Comparison of ENCODE assay signal across 1 cellular context in the genomic region with DNA sequence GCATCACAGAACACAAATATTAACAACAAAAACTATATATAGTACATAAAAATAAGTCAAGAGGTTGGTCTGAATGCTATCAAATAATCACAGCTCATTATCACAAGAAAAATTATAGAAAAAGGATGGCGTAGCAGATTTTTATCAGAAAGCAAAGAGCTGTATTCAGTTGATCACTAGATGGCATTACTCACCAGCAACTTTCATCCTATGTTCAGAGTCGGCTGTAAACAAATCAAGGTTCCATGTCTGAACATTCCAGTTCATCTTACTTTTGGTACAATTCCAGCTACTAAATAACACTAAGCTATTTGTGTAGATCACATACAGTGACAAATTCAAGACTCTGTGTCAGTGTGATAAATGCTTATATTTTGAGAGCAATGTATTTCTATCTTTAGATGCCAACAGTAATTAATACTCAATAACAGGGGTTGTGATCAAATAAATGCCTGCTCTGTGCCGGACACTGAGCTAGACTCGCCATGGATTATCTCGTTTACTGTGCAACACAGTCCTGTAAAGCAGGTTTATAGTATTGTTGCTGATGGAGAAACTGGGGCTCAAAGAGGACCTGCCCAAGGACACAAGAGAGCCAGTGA.
TF ChIP-seq lines count a peak whose summit lies in the region.

No MANE protein-coding gene starts in this region.

TF ChIP-seq in WTC11, 78 proteins besides CTCF, POLR2A, EP300 and RAD21 (continued from another document):
- TF ChIP-seq PREB (CRISPR knock-in tag; IDR thresholded peaks at IDR 0.05; ENCODE audit: borderline replicate concordance) (no peak), MXD4 (CRISPR knock-in tag; IDR thresholded peaks at IDR 0.05; ENCODE audit: borderline replicate concordance) (no peak), FOXK1 (CRISPR knock-in tag; IDR thresholded peaks at IDR 0.05) (no peak), ZNF416 (CRISPR knock-in tag; IDR thresholded peaks at IDR 0.05) (no peak), ZNF396 (CRISPR knock-in tag; IDR thresholded peaks at IDR 0.05; ENCODE audit: borderline replicate concordance) (no peak), CREM (CRISPR knock-in tag; IDR thresholded peaks at IDR 0.05) (no peak), NR3C1 (CRISPR knock-in tag; conservative IDR thresholded peaks at IDR 0.05; ENCODE audit: low read depth) (no peak), IRF2 (CRISPR knock-in tag; IDR thresholded peaks at IDR 0.05; ENCODE audit: borderline replicate concordance, low read depth) (no peak), PRRX2 (CRISPR knock-in tag; IDR thresholded peaks at IDR 0.05) (no peak), ATF6 (CRISPR knock-in tag; IDR thresholded peaks at IDR 0.05) (no peak), ZNF138 (CRISPR knock-in tag; conservative IDR thresholded peaks at IDR 0.05) (no peak), GRHL2 (CRISPR knock-in tag; IDR thresholded peaks at IDR 0.05; ENCODE audit: insufficient replicate concordance, severe bottlenecking) (no peak)
